Comparison of ENCODE assay signal across 22 cellular contexts in genomic region chr11:86153439-86153838, GRCh38.
"Had no signal": no experiment of that assay in that cellular context is flagged by ENCODE, and none has a peak within 500 bp of the region (broad histone marks: within the 10 kb centered on the region; RNA-seq: fewer than 3 reads in every experiment).

No MANE protein-coding gene starts in this region.

- H3K27ac Mint-ChIP-seq: activated B cell treated with CpG ODN at 0.5 μM for 24 hours; activated CD4-positive, alpha-beta memory T cell treated with anti-CD3 and anti-CD28 coated beads for 36 hours; activated naive CD8-positive, alpha-beta T cell treated with anti-CD3 and anti-CD28 coated beads for 36 hours; activated T-helper 1 cell treated with anti-CD3 and anti-CD28 coated beads, Interleukin-12 subunit alpha, Interleukin-12 subunit beta, Interleukin-2, Interleukin-4 antibody, amounts not matched to agents 30 ng/mL and 10 ng/mL and 1 ng/mL, durations not matched to agents 14 hours and 24 hours and 36 hours; nephron progenitor cell had no signal

- H3K9me3 Mint-ChIP-seq: activated B cell treated with CpG ODN at 0.5 μM for 24 hours; activated CD4-positive, alpha-beta memory T cell treated with anti-CD3 and anti-CD28 coated beads for 36 hours; activated naive CD8-positive, alpha-beta T cell treated with anti-CD3 and anti-CD28 coated beads for 36 hours; activated T-helper 1 cell treated with anti-CD3 and anti-CD28 coated beads, Interleukin-12 subunit alpha, Interleukin-12 subunit beta, Interleukin-2, Interleukin-4 antibody, amounts not matched to agents 30 ng/mL and 10 ng/mL and 1 ng/mL, durations not matched to agents 14 hours and 24 hours and 36 hours; nephron progenitor cell had no signal

- H3K4me3 Mint-ChIP-seq: activated B cell treated with CpG ODN at 0.5 μM for 24 hours; activated CD4-positive, alpha-beta memory T cell treated with anti-CD3 and anti-CD28 coated beads for 36 hours; activated naive CD8-positive, alpha-beta T cell treated with anti-CD3 and anti-CD28 coated beads for 36 hours; activated T-helper 1 cell treated with anti-CD3 and anti-CD28 coated beads, Interleukin-12 subunit alpha, Interleukin-12 subunit beta, Interleukin-2, Interleukin-4 antibody, amounts not matched to agents 30 ng/mL and 10 ng/mL and 1 ng/mL, durations not matched to agents 14 hours and 24 hours and 36 hours; nephron progenitor cell had no signal

- DNase-seq: activated B cell treated with CpG ODN at 0.5 μM for 24 hours; activated CD4-positive, alpha-beta memory T cell treated with anti-CD3 and anti-CD28 coated beads for 36 hours; activated CD4-positive, alpha-beta T cell treated with anti-CD3 and anti-CD28 coated beads for 4 hours; activated naive CD4-positive, alpha-beta T cell; activated naive CD8-positive, alpha-beta T cell treated with anti-CD3 and anti-CD28 coated beads for 36 hours; activated T-cell treated with anti-CD3 and anti-CD28 coated beads for 4 hours; amniotic stem cell; foreskin melanocyte; head of caudate nucleus; kidney glomerular epithelial cell; mesendoderm; nephron progenitor cell; nucleus accumbens; psoas muscle; right cardiac atrium; stimulated activated CD4-positive, alpha-beta T cell treated with anti-CD3 and anti-CD28 coated beads, Interleukin-15, amount 100 ng/mL, for 24 hours; stimulated activated CD4-positive, alpha-beta T cell treated with anti-CD3 and anti-CD28 coated beads, Interleukin-2, amount 100 ng/mL, for 48 hours; stomach had no signal

- FAIRE-seq: colon had no signal

- H3K36me3 ChIP-seq: stomach had no signal

- H3K36me3 Mint-ChIP-seq: activated CD4-positive, alpha-beta memory T cell treated with anti-CD3 and anti-CD28 coated beads for 36 hours; activated naive CD8-positive, alpha-beta T cell treated with anti-CD3 and anti-CD28 coated beads for 36 hours had no signal

- H3K27me3 Mint-ChIP-seq: activated B cell treated with CpG ODN at 0.5 μM for 24 hours; activated CD4-positive, alpha-beta memory T cell treated with anti-CD3 and anti-CD28 coated beads for 36 hours; activated naive CD8-positive, alpha-beta T cell treated with anti-CD3 and anti-CD28 coated beads for 36 hours had no signal

- H3K4me3 ChIP-seq: psoas muscle, SK-N-MC, skin epidermis, stomach had no signal

- H3K27me3 ChIP-seq: stomach had no signal

- H3K9me3 ChIP-seq: psoas muscle, stomach had no signal

- ATAC-seq: psoas muscle, right cardiac atrium had no signal

- H3K27ac ChIP-seq: psoas muscle, SK-N-MC, stomach had no signal
